12 cellular contexts compared by ENCODE assay signal in the genomic region with DNA sequence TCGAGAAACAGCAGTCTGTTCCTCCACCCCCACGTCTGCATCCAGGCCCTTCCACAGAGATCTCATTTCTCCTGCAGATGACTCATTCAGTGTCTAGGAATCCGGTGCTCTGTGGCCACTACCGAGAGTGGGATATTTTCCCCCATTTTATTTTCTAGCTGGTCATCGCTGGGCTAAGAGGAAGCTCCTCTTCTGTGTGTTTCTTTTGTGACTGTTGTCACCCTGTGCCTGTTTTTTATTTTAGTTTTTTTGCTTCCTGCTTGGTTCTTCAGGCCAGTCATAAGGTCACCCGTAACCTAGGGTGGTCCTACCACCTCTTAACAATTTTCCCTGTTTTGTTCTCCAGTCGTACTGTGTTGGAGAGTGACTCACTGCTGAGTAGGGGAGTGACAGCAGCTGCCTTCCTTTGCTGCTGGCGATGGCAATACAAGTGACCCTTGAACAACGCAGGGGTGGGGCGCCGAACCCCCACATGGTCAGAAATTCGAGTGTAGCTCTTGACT. TPM values are rescaled to one million over a fixed set of nuclear protein-coding genes. Genes with fewer than 3 reads are reported as not detected.
DNase-seq lines count a peak whose midpoint lies in the region; ATAC-seq and TF ChIP-seq lines count a peak whose summit lies in the region.
"Had no signal": no experiment of that assay in that cellular context is flagged by ENCODE, and none has a peak within 500 bp of the region (broad histone marks: within the 10 kb centered on the region; RNA-seq: fewer than 3 reads in every experiment).

No MANE protein-coding gene starts in this region.

- peak overlapping the region; percentile 79 for H3K4me2 ChIP-seq in HCT116 (ENCODE audit: low read length)

- CTCF ChIA-PET in HCT116 (lab: Charles Lee), result interaction anchor here (0.6 to 1.2 kb wide), 3 partner anchors 273 to 1817 kb away, joined by 3 to 4 read pairs (median 3); no protein-coding TSS in a partner anchor

- H2AFZ ChIP-seq in HCT116 (ENCODE audit: low read depth, low read length, poor library complexity, severe bottlenecking), result no peak overlapping the region

- peak overlapping the region; percentile 65 for H3K9ac ChIP-seq in HCT116 (ENCODE audit: low read length)

- H3K4me3 ChIP-seq in HCT116 (replicated peaks in 1 of 2; ENCODE audit: low read depth in 1 of 2, low read length in 2 of 2), result peak overlapping the region; percentile 29 to 46
- H3K4me3 ChIP-seq in brain microvascular endothelial cell (ENCODE audit: low read depth, low read length), result no peak overlapping the region
- H3K4me3 ChIP-seq in mesodermal cell (ENCODE audit: extremely low read depth, insufficient read depth, low read length, poor library complexity, severe bottlenecking), result no peak overlapping the region

- no TSS peak for BruUV-seq in HCT116 (replicated peaks; lab: Mats Ljungman, UMichigan)

- 61 to 76% methylated on average over 9 to 10 of the region's 12 CpGs for WGBS in mesodermal cell (ENCODE audit: insufficient coverage in 2 of 2), 2 experiments

- no peak for DNase-seq in HCT116 (ENCODE audit: low read depth, low spot score)
- peak; percentile 73 for DNase-seq in brain microvascular endothelial cell
- DNase-seq in SHP77 treated with DMSO at 0.1 percent for 48 hours (lab: John Stamatoyannopoulos, UW), result no peak
- DNase-seq: activated gamma-delta T cell; CD4-positive, alpha-beta T cell; erythroblast; T-helper 9 cell had no signal

- RAD21 ChIA-PET in HCT116 (lab: Charles Lee; ENCODE audit: low non-redundant PET in 1 of 2, low total read pairs in 2 of 2, uncharacterized antibody in 2 of 2, unreplicated experiment in 2 of 2), result interaction anchor here in 1 of 2 experiments (0.7 kb wide), 1 partner anchor 10 kb away, joined by 3 read pairs; no protein-coding TSS in a partner anchor

- POLR2A ChIA-PET in HCT116 (lab: Charles Lee), result no interaction called here

- peaks cover 60 to 77% of the 10 kb centered on the region in 2 experiments for H3K4me1 ChIP-seq in HCT116 (ENCODE audit: control insufficient read depth in 1 of 2, insufficient read depth in 2 of 2, low read length in 2 of 2)
- H3K4me1 ChIP-seq in mesodermal cell (ENCODE audit: control insufficient read depth, insufficient read depth, low read length, poor library complexity, severe bottlenecking), result peaks cover 48% of the 10 kb centered on the region

- no peak for TF ChIP-seq RAD21 in HCT116 (IDR thresholded peaks at IDR 0.05; ENCODE audit: low read depth)

- H3K27ac ChIP-seq in 22Rv1 (peak overlapping the region; percentile 100), HCT116 (ENCODE audit: low read depth, low read length) (peak overlapping the region; percentile 90), brain microvascular endothelial cell (peak overlapping the region; percentile 65), mesodermal cell (ENCODE audit: low read depth, low read length, severe bottlenecking) (peak overlapping the region; percentile 92)

- intact Hi-C loops in HCT116 (cut with micrococcal nuclease), result no loop called here

- in situ Hi-C loops in brain microvascular endothelial cell (cut with HindIII; ENCODE audit: low pct_ligation_motif_present, low sequenced_read_pairs), result no loop called here

- no peaks in the 10 kb centered on the region for H4K20me1 ChIP-seq in HCT116 (ENCODE audit: insufficient read depth)

- H3K36me3 ChIP-seq in HCT116 (ENCODE audit: control insufficient read depth in 1 of 2, insufficient read depth in 2 of 2, low read length in 2 of 2), result no peaks in the 10 kb centered on the region
- H3K36me3 ChIP-seq in brain microvascular endothelial cell (replicated peaks), result no peaks in the 10 kb centered on the region
- H3K36me3 ChIP-seq in mesodermal cell (ENCODE audit: control insufficient read depth, insufficient read depth, low read length), result no peaks in the 10 kb centered on the region

- TF ChIP-seq CTCF in 22Rv1 (IDR thresholded peaks at IDR 0.05), result no peak
- no peak for TF ChIP-seq CTCF in HCT116 (IDR thresholded peaks at IDR 0.05 in 2 of 3, conservative IDR thresholded peaks at IDR 0.05 in 1 of 3; ENCODE audit: borderline replicate concordance in 1 of 3, insufficient read depth in 1 of 3, low read depth in 2 of 3, low read length in 2 of 3)
- no peak for TF ChIP-seq CTCF in brain microvascular endothelial cell (IDR thresholded peaks at IDR 0.05; ENCODE audit: low read depth, low read length, missing control alignments)

- no peak for TF ChIP-seq POLR2A in HCT116 (IDR thresholded peaks at IDR 0.05; ENCODE audit: borderline replicate concordance, extremely low read depth, insufficient read depth, insufficient read length)

- no peaks in the 10 kb centered on the region for H3K9me3 ChIP-seq in HCT116 (ENCODE audit: control insufficient read depth in 1 of 2, insufficient read depth in 1 of 2, low read depth in 1 of 2, low read length in 2 of 2)
- no peaks in the 10 kb centered on the region for H3K9me3 ChIP-seq in mesodermal cell (ENCODE audit: control insufficient read depth, low read length)

- peaks cover 44% of the 10 kb centered on the region for H3K79me2 ChIP-seq in HCT116 (ENCODE audit: insufficient read depth, low read length)

- H3K9me2 ChIP-seq in HCT116 (ENCODE audit: insufficient read depth), result no peaks in the 10 kb centered on the region

- ATAC-seq in HCT116 (peak; percentile 48), GM21825 (IDR thresholded peaks at IDR 0.05; ENCODE audit: unreplicated experiment) (no peak), HG03139 (IDR thresholded peaks at IDR 0.05; ENCODE audit: unreplicated experiment) (no peak), GM21576 (IDR thresholded peaks at IDR 0.05; ENCODE audit: unreplicated experiment) (no peak)

- H3K27me3 ChIP-seq in HCT116 (ENCODE audit: insufficient read depth, low read length) (no peaks in the 10 kb centered on the region), brain microvascular endothelial cell (replicated peaks) (no peaks in the 10 kb centered on the region)

TF ChIP-seq in HCT116, 20 proteins besides CTCF, POLR2A, EP300 and RAD21:
- TF ChIP-seq POLR2AphosphoS5 (IDR thresholded peaks at IDR 0.05; ENCODE audit: low read depth, low read length) (peak; percentile 43), SRF (IDR thresholded peaks at IDR 0.05; ENCODE audit: low read depth) (no peak)

RNA-seq across cellular contexts. Expression of a gene that starts 6.7 kb away (rescaled TPM):
- 23.4 TPM for total RNA-seq in HCT116 (2021; ENCODE audit: unreplicated experiment)
- polyA plus RNA-seq in HCT116 (2012), result 41.1 and 42.2 TPM in 2 replicates
- 6.6 TPM for polyA plus RNA-seq in mesodermal cell (2013, experiment 1 of 2)
- polyA plus RNA-seq in mesodermal cell (2013, experiment 2 of 2), result 4.9 TPM
- total RNA-seq: CD4-positive, alpha-beta T cell had no signal

Comparison
In these comparisons a context has a peak if more than half of its experiments do, and no peak if none do; other contexts are left out.
1. H3K4me3 ChIP-seq: peak in HCT116 (2 of 2); none in brain microvascular endothelial cell (single experiment) and mesodermal cell (single experiment).
2. Peak in every context shown above with its lines, with median percentiles within 50 percentile points of each other: H3K27ac ChIP-seq.